In genomic region chr15:96366526-96366877, GRCh38 we compare ENCODE assay signal across 14 cellular contexts. TPM values are rescaled to one million over a fixed set of nuclear protein-coding genes. Genes with fewer than 3 reads are reported as not detected.
"Had no signal": no experiment of that assay in that cellular context is flagged by ENCODE, and none has a peak within 500 bp of the region (broad histone marks: within the 10 kb centered on the region; RNA-seq: fewer than 3 reads in every experiment).

No MANE protein-coding gene starts in this region.

- FAIRE-seq: pancreas had no signal

- DNase-seq: activated CD4-positive, CD25-positive, alpha-beta regulatory T cell; activated naive CD4-positive, alpha-beta T cell treated with anti-CD3 and anti-CD28 coated beads, Interleukin-2, amount 50 U/mL, for 16 hours; activated T-cell treated with anti-CD3 and anti-CD28 coated beads, Interleukin-2, amount 50 U/mL, for 1 hour; amniotic stem cell; brain microvascular endothelial cell; dermis blood vessel endothelial cell; immature natural killer cell; left cardiac atrium; pancreas; T-helper 17 cell; thyroid gland; uterus had no signal

- H3K27ac Mint-ChIP-seq: immature natural killer cell, nephron, T-helper 17 cell had no signal

- H3K4me1 ChIP-seq: uterus had no signal

- H3K4me1 Mint-ChIP-seq: immature natural killer cell, T-helper 17 cell had no signal

- H3K4me3 Mint-ChIP-seq: immature natural killer cell had no signal

- H3K27ac ChIP-seq: brain microvascular endothelial cell, pancreas, skin epidermis, thyroid gland, uterus had no signal

- H3K9me3 ChIP-seq: pancreas, thyroid gland, uterus had no signal

- H3K27me3 ChIP-seq: brain microvascular endothelial cell, uterus had no signal

- H3K4me3 ChIP-seq: pancreas, skin epidermis, thyroid gland, uterus had no signal

- ATAC-seq: left cardiac atrium, pancreas, T-helper 17 cell had no signal

- H3K36me3 ChIP-seq: brain microvascular endothelial cell, pancreas, thyroid gland, uterus had no signal

- H3K9me3 Mint-ChIP-seq: nephron had no signal

RNA-seq across cellular contexts. Expression of gene NR2F2, which starts 36.0 kb away (rescaled TPM):
- total RNA-seq: T-helper 17 cell had no signal
- polyA plus RNA-seq: immature natural killer cell had no signal
